Comparison of ENCODE assay signal across 8 cellular contexts in genomic region chr3:84959470-84960380, GRCh38. TPM values are rescaled to one million over a fixed set of nuclear protein-coding genes. Genes with fewer than 3 reads are reported as not detected.
DNase-seq lines count a peak whose midpoint lies in the region; ATAC-seq lines count a peak whose summit lies in the region.

No MANE protein-coding gene starts in this region.

- H3K9me3 Mint-ChIP-seq in T-helper 2 cell treated with Interferon-gamma antibody and Interleukin-4, amounts not matched to agents 5 μg/mL and 100 μg/mL, for 36 hours: no peaks in the 10 kb centered on the region
- H3K9me3 Mint-ChIP-seq in activated naive CD8-positive, alpha-beta T cell treated with anti-CD3 and anti-CD28 coated beads, Interleukin-2, amount 10 ng/mL, durations not matched to agents 7 days and 5 days: no peaks in the 10 kb centered on the region
- peaks cover 11 to 45% (median 18%) of the 10 kb centered on the region in 6 donors for H3K9me3 Mint-ChIP-seq in immature natural killer cell
- H3K9me3 Mint-ChIP-seq in activated CD8-positive, alpha-beta memory T cell treated with anti-CD3 and anti-CD28 coated beads, Interleukin-2, amount 10 ng/mL, durations not matched to agents 7 days and 5 days (ENCODE audit: low read depth): no peaks in the 10 kb centered on the region

- H3K27me3 Mint-ChIP-seq in T-helper 2 cell treated with Interferon-gamma antibody and Interleukin-4, amounts not matched to agents 5 μg/mL and 100 μg/mL, for 36 hours (ENCODE audit: low read depth): peaks cover 29% of the 10 kb centered on the region
- H3K27me3 Mint-ChIP-seq in activated naive CD8-positive, alpha-beta T cell treated with anti-CD3 and anti-CD28 coated beads, Interleukin-2, amount 10 ng/mL, durations not matched to agents 7 days and 5 days: peaks cover 26% of the 10 kb centered on the region
- H3K27me3 Mint-ChIP-seq in immature natural killer cell (ENCODE audit: low read depth in 3 of 3): peaks cover 0 to 12% (median 5%) of the 10 kb centered on the region in 3 donors
- peaks cover 27% of the 10 kb centered on the region for H3K27me3 Mint-ChIP-seq in activated CD8-positive, alpha-beta memory T cell treated with anti-CD3 and anti-CD28 coated beads, Interleukin-2, amount 10 ng/mL, durations not matched to agents 7 days and 5 days

- no peak for DNase-seq in T-helper 2 cell treated with Interferon-gamma antibody and Interleukin-4, amounts not matched to agents 5 μg/mL and 100 μg/mL, for 36 hours (ENCODE audit: low spot score)
- DNase-seq in T-helper 2 cell (no peak), immature natural killer cell (no peak), superior temporal gyrus (ENCODE audit: extremely low spot score) (peak; percentile 60), HuH-7 (ENCODE audit: low spot score) (no peak)
- no peak for DNase-seq in activated naive CD8-positive, alpha-beta T cell treated with anti-CD3 and anti-CD28 coated beads, Interleukin-2, amount 10 ng/mL, durations not matched to agents 7 days and 5 days
- DNase-seq in activated CD8-positive, alpha-beta memory T cell treated with anti-CD3 and anti-CD28 coated beads, Interleukin-2, amount 10 ng/mL, durations not matched to agents 7 days and 5 days: no peak

- CTCF ChIA-PET in activated CD8-positive, alpha-beta memory T cell treated with anti-CD3 and anti-CD28 coated beads, Interleukin-2, amount 10 ng/mL, durations not matched to agents 7 days and 5 days (lab: Charles Lee): no interaction called here

- H3K4me1 Mint-ChIP-seq in T-helper 2 cell treated with Interferon-gamma antibody and Interleukin-4, amounts not matched to agents 5 μg/mL and 100 μg/mL, for 36 hours (ENCODE audit: low read depth): peaks cover 9% of the 10 kb centered on the region
- H3K4me1 Mint-ChIP-seq in activated naive CD8-positive, alpha-beta T cell treated with anti-CD3 and anti-CD28 coated beads, Interleukin-2, amount 10 ng/mL, durations not matched to agents 7 days and 5 days: peaks cover 4% of the 10 kb centered on the region
- peaks cover 5 to 6% of the 10 kb centered on the region in 2 donors for H3K4me1 Mint-ChIP-seq in immature natural killer cell
- H3K4me1 Mint-ChIP-seq in activated CD8-positive, alpha-beta memory T cell treated with anti-CD3 and anti-CD28 coated beads, Interleukin-2, amount 10 ng/mL, durations not matched to agents 7 days and 5 days: no peaks in the 10 kb centered on the region

- peak overlapping the region; percentile 57 for H3K4me3 Mint-ChIP-seq in T-helper 2 cell treated with Interferon-gamma antibody and Interleukin-4, amounts not matched to agents 5 μg/mL and 100 μg/mL, for 36 hours
- peak overlapping the region; percentile 68 for H3K4me3 Mint-ChIP-seq in activated naive CD8-positive, alpha-beta T cell treated with anti-CD3 and anti-CD28 coated beads, Interleukin-2, amount 10 ng/mL, durations not matched to agents 7 days and 5 days
- H3K4me3 Mint-ChIP-seq in immature natural killer cell: peak overlapping the region; percentile 4 to 53 (median 33)
- H3K4me3 Mint-ChIP-seq in activated CD8-positive, alpha-beta memory T cell treated with anti-CD3 and anti-CD28 coated beads, Interleukin-2, amount 10 ng/mL, durations not matched to agents 7 days and 5 days: no peak overlapping the region

- H3K27ac Mint-ChIP-seq in T-helper 2 cell treated with Interferon-gamma antibody and Interleukin-4, amounts not matched to agents 5 μg/mL and 100 μg/mL, for 36 hours: no peak overlapping the region
- H3K27ac Mint-ChIP-seq in activated naive CD8-positive, alpha-beta T cell treated with anti-CD3 and anti-CD28 coated beads, Interleukin-2, amount 10 ng/mL, durations not matched to agents 7 days and 5 days: no peak overlapping the region
- H3K27ac Mint-ChIP-seq in immature natural killer cell: no peak overlapping the region
- no peak overlapping the region for H3K27ac Mint-ChIP-seq in activated CD8-positive, alpha-beta memory T cell treated with anti-CD3 and anti-CD28 coated beads, Interleukin-2, amount 10 ng/mL, durations not matched to agents 7 days and 5 days

- no peak for ATAC-seq in activated naive CD8-positive, alpha-beta T cell treated with anti-CD3 and anti-CD28 coated beads, Interleukin-2, amount 10 ng/mL, durations not matched to agents 7 days and 5 days (ENCODE audit: low read depth)
- no peak for ATAC-seq in GM21528 (IDR thresholded peaks at IDR 0.05; ENCODE audit: low FRiP score, unreplicated experiment)
- no peak for ATAC-seq in activated CD8-positive, alpha-beta memory T cell treated with anti-CD3 and anti-CD28 coated beads, Interleukin-2, amount 10 ng/mL, durations not matched to agents 7 days and 5 days

- no peaks in the 10 kb centered on the region for H3K36me3 Mint-ChIP-seq in T-helper 2 cell treated with Interferon-gamma antibody and Interleukin-4, amounts not matched to agents 5 μg/mL and 100 μg/mL, for 36 hours (ENCODE audit: low read depth)
- no peaks in the 10 kb centered on the region for H3K36me3 Mint-ChIP-seq in activated naive CD8-positive, alpha-beta T cell treated with anti-CD3 and anti-CD28 coated beads, Interleukin-2, amount 10 ng/mL, durations not matched to agents 7 days and 5 days
- peaks cover 0 to 3% (median 3%) of the 10 kb centered on the region in 3 donors for H3K36me3 Mint-ChIP-seq in immature natural killer cell
- no peaks in the 10 kb centered on the region for H3K36me3 Mint-ChIP-seq in activated CD8-positive, alpha-beta memory T cell treated with anti-CD3 and anti-CD28 coated beads, Interleukin-2, amount 10 ng/mL, durations not matched to agents 7 days and 5 days

- POLR2A ChIA-PET in activated naive CD8-positive, alpha-beta T cell treated with anti-CD3 and anti-CD28 coated beads, Interleukin-2, amount 10 ng/mL, durations not matched to agents 7 days and 5 days (lab: Charles Lee): no interaction called here

RNA-seq across cellular contexts. Expression of gene CADM2, which starts 0.9 kb away (rescaled TPM):
- total RNA-seq in activated naive CD8-positive, alpha-beta T cell treated with anti-CD3 and anti-CD28 coated beads, Interleukin-2, amount 10 ng/mL, durations not matched to agents 7 days and 5 days: under 1 TPM; 0.47 to 0.62 TPM
- under 1 TPM in 1 of 3 donors, not detected in 2; 0.64 TPM for polyA plus RNA-seq in immature natural killer cell
- total RNA-seq in activated CD8-positive, alpha-beta memory T cell treated with anti-CD3 and anti-CD28 coated beads, Interleukin-2, amount 10 ng/mL, durations not matched to agents 7 days and 5 days: under 1 TPM; 0.30 to 0.58 TPM
